Comparison of ENCODE assay signal across 25 cellular contexts in genomic region chr6:116165596-116165995, GRCh38. TPM values are rescaled to one million over a fixed set of nuclear protein-coding genes. Genes with fewer than 3 reads are reported as not detected.
DNase-seq lines count a peak whose midpoint lies in the region; ATAC-seq and TF ChIP-seq lines count a peak whose summit lies in the region.
"Had no signal": no experiment of that assay in that cellular context is flagged by ENCODE, and none has a peak within 500 bp of the region (broad histone marks: within the 10 kb centered on the region; RNA-seq: fewer than 3 reads in every experiment).

No MANE protein-coding gene starts in this region.

- H3K27me3 ChIP-seq in BLaER1 = no peaks in the 10 kb centered on the region
- H3K27me3 ChIP-seq in foreskin keratinocyte = no peaks in the 10 kb centered on the region
- H3K27me3 ChIP-seq: upper lobe of right lung had no signal

- no peaks in the 10 kb centered on the region for H3K36me3 ChIP-seq in BLaER1
- H3K36me3 ChIP-seq: upper lobe of right lung had no signal

- H3K9me3 ChIP-seq in BLaER1 = peaks cover 17% of the 10 kb centered on the region

- H3K4me3 ChIP-seq in BLaER1 = no peak overlapping the region
- H3K4me3 ChIP-seq: upper lobe of right lung had no signal

- H4K20me1 ChIP-seq in BLaER1 = no peaks in the 10 kb centered on the region

- ATAC-seq in GM19023 (IDR thresholded peaks at IDR 0.05; ENCODE audit: unreplicated experiment) (peak; percentile 55), HG02798 (IDR thresholded peaks at IDR 0.05; ENCODE audit: poor library complexity, unreplicated experiment) (peak; percentile 68), HG03558 (IDR thresholded peaks at IDR 0.05; ENCODE audit: extremely low read depth, unreplicated experiment) (peak; percentile 46), foreskin keratinocyte (no peak), HG02973 (IDR thresholded peaks at IDR 0.05; ENCODE audit: unreplicated experiment) (no peak)
- ATAC-seq: activated CD8-positive, alpha-beta T cell treated with anti-CD3 and anti-CD28 coated beads, Interleukin-2, amount 10 ng/mL, durations not matched to agents 7 days and 5 days; activated T-cell treated with anti-CD3 and anti-CD28 coated beads, Interleukin-2, amount 50 U/mL, for 72 hours; HCT116; upper lobe of right lung had no signal

- DNase-seq in foreskin keratinocyte (no peak), DMS79 treated with DMSO at 0.1 percent for 48 hours (lab: John Stamatoyannopoulos, UW) (no peak)
- DNase-seq in activated CD4-positive, alpha-beta T cell treated with anti-CD3 and anti-CD28 coated beads for 48 hours = no peak
- DNase-seq: activated CD8-positive, alpha-beta T cell treated with anti-CD3 and anti-CD28 coated beads, Interleukin-2, amount 10 ng/mL, durations not matched to agents 7 days and 5 days; activated T-cell treated with anti-CD3 and anti-CD28 coated beads, Interleukin-2, amount 50 U/mL, for 72 hours; CD4-positive, alpha-beta memory T cell; cortex of kidney; foreskin fibroblast; mesenchymal stem cell; NCI-H1092; NCI-H2107; NCI-H526 treated with DMSO at 0.1 percent for 48 hours; OCI-M1; posterior cingulate gyrus; SHP77 treated with DMSO at 0.1 percent for 48 hours; stimulated activated CD4-positive, alpha-beta T cell treated with anti-CD3 and anti-CD28 coated beads, Interleukin-1b, Interleukin-23, amount 100 ng/mL, for 48 hours; upper lobe of right lung had no signal

- H3K27ac ChIP-seq in BLaER1 (no peak overlapping the region), foreskin keratinocyte (no peak overlapping the region)
- H3K27ac ChIP-seq: KMS-11, upper lobe of right lung, VCaP had no signal

- peaks cover 9% of the 10 kb centered on the region for H3K4me1 ChIP-seq in BLaER1
- no peaks in the 10 kb centered on the region for H3K4me1 ChIP-seq in foreskin keratinocyte
- H3K4me1 ChIP-seq: upper lobe of right lung had no signal

- no peak overlapping the region for H3K9ac ChIP-seq in BLaER1
- H3K9ac ChIP-seq: KMS-11 had no signal

- TF ChIP-seq CTCF in foreskin keratinocyte (conservative IDR thresholded peaks at IDR 0.05) = no peak

- H3K4me2 ChIP-seq in BLaER1 = peak overlapping the region; percentile 59
- H3K4me2 ChIP-seq: KMS-11 had no signal

RNA-seq across cellular contexts. Expression of gene COL10A1, which starts 39.7 kb away (rescaled TPM):
- not detected in 2 replicates for total RNA-seq in foreskin keratinocyte
- polyA plus RNA-seq in foreskin keratinocyte = not detected in 2 replicates
- total RNA-seq: activated CD8-positive, alpha-beta T cell treated with anti-CD3 and anti-CD28 coated beads, Interleukin-2, amount 10 ng/mL, durations not matched to agents 7 days and 5 days; activated T-cell treated with anti-CD3 and anti-CD28 coated beads, Interleukin-2, amount 50 U/mL, for 72 hours; CD4-positive, alpha-beta memory T cell had no signal
- polyA plus RNA-seq: CD4-positive, alpha-beta memory T cell had no signal

Comparison
In these comparisons a context has a peak if more than half of its experiments do, and no peak if none do; other contexts are left out.
1. ATAC-seq: peak in GM19023 (single experiment), HG02798 (single experiment) and HG03558 (single experiment); none in foreskin keratinocyte (single experiment) and HG02973 (single experiment).